ENCODE assay signal across 18 cellular contexts in the genomic region with DNA sequence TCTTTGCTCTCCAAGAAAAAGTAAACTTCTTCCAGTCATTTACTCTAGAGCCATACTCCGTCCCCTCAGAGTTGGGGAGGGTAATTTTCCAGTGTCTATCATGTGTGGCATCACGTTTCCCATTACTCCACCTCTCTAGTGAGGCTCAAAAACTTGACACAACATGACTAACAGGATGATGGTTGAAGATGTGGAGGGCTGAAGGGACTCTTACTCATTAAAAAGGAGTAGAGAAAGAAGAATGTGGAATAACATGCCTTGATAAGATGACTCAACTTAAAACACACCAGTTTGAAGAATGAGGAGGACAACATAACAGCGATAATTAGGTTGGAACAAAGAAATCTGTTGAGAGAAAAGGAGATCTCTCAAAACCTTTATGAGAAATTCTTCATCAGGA.
DNase-seq lines count a peak whose midpoint lies in the region; ATAC-seq and TF ChIP-seq lines count a peak whose summit lies in the region.
"Had no signal": no experiment of that assay in that cellular context is flagged by ENCODE, and none has a peak within 500 bp of the region (broad histone marks: within the 10 kb centered on the region; RNA-seq: fewer than 3 reads in every experiment).

No MANE protein-coding gene starts in this region.

- H3K36me3 ChIP-seq in mesodermal cell (ENCODE audit: control insufficient read depth, insufficient read depth, low read length) (no peaks in the 10 kb centered on the region), left ventricle myocardium inferior (no peaks in the 10 kb centered on the region)
- H3K36me3 ChIP-seq: ovary, Peyer's patch, vagina had no signal

- H3K4me1 ChIP-seq in mesodermal cell (ENCODE audit: control insufficient read depth, insufficient read depth, low read length, poor library complexity, severe bottlenecking), result peaks cover 12% of the 10 kb centered on the region
- H3K4me1 ChIP-seq in left ventricle myocardium inferior, result no peaks in the 10 kb centered on the region
- H3K4me1 ChIP-seq: Peyer's patch, vagina had no signal

- WGBS in mesodermal cell (ENCODE audit: insufficient coverage in 2 of 2), 2 experiments, result no CpG with 5 or more reads among the region's 3 CpGs

- H3K4me3 ChIP-seq in cardiac fibroblast (replicated peaks in 1 of 2; ENCODE audit: low read depth in 2 of 2, low read length in 2 of 2) (no peak overlapping the region), mesodermal cell (ENCODE audit: extremely low read depth, insufficient read depth, low read length, poor library complexity, severe bottlenecking) (no peak overlapping the region), left ventricle myocardium inferior (no peak overlapping the region)
- H3K4me3 ChIP-seq: lung, ovary, Peyer's patch, vagina had no signal

- no peaks in the 10 kb centered on the region for H3K27me3 ChIP-seq in left ventricle myocardium inferior (ENCODE audit: low read depth)
- H3K27me3 ChIP-seq: ovary, Peyer's patch, vagina had no signal

- peak; percentile 65 for DNase-seq in AG20443 (ENCODE audit: low spot score)
- peak; percentile 94 for DNase-seq in LHCN-M2 (ENCODE audit: low read depth)
- DNase-seq in cardiac fibroblast (ENCODE audit: low read depth in 2 of 2), result peak; percentile 36 to 90
- no peak for DNase-seq in left ventricle myocardium inferior
- DNase-seq: activated naive CD4-positive, alpha-beta T cell treated with anti-CD3 and anti-CD28 coated beads, Interleukin-2, amount 10 ng/mL, durations not matched to agents 7 days and 5 days; hippocampal formation; NCI-H2227 treated with DMSO at 0.1 percent for 48 hours; ovary; Peyer's patch; T1000 had no signal

- H3K27ac ChIP-seq in mesodermal cell (ENCODE audit: low read depth, low read length, severe bottlenecking) (peak overlapping the region; percentile 81), left ventricle myocardium inferior (replicated peaks) (no peak overlapping the region)
- H3K27ac ChIP-seq: C4-2B, ovary, Peyer's patch, vagina had no signal

- H3K9me3 ChIP-seq in mesodermal cell (ENCODE audit: control insufficient read depth, low read length) (peaks cover 3% of the 10 kb centered on the region), left ventricle myocardium inferior (replicated peaks) (peaks cover 11% of the 10 kb centered on the region)
- H3K9me3 ChIP-seq: ovary, Peyer's patch, vagina had no signal

- no peak for ATAC-seq in HG03439 (IDR thresholded peaks at IDR 0.05; ENCODE audit: unreplicated experiment)
- ATAC-seq in GM19467 (IDR thresholded peaks at IDR 0.05; ENCODE audit: unreplicated experiment), result no peak
- no peak for ATAC-seq in GM18861 (IDR thresholded peaks at IDR 0.05; ENCODE audit: unreplicated experiment)
- ATAC-seq: stimulated activated memory B cell treated with anti-CD40 and anti-IgM and Interleukin-4, amounts not matched to agents 10 μg/mL and 1 μg/mL and 100 μg/mL, for 72 hours had no signal

- TF ChIP-seq CTCF in cardiac fibroblast (IDR thresholded peaks at IDR 0.05; ENCODE audit: low read depth, low read length) (no peak), left ventricle myocardium inferior (IDR thresholded peaks at IDR 0.05; ENCODE audit: borderline replicate concordance) (no peak)

- intact Hi-C loops in left ventricle myocardium inferior (cut with micrococcal nuclease), result no loop called here
